ENCODE assay signal across 9 cellular contexts in the genomic region with DNA sequence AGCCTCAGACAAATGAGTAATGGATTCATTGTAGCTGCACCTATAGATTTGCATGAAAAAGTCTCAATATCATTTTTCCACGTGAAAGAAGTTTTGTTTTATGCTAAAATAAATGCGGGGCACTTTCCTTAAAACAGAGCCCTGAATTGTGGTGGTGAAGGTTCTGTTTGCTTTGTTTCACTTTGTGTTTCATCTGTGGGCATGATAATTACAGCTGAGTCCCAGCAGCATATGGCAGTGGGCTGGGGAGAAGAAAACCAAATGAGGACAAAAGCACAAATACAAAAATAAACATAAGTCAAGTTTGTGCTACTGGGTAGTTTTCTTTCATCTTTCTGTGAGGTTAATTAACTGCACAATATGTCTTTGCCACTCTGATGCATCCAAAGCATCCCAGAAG.
"Had no signal": no experiment of that assay in that cellular context is flagged by ENCODE, and none has a peak within 500 bp of the region (broad histone marks: within the 10 kb centered on the region; RNA-seq: fewer than 3 reads in every experiment).

No MANE protein-coding gene starts in this region.

- H3K27ac Mint-ChIP-seq: GM23338, H9, HFFc6 had no signal

- H3K27ac ChIP-seq: GM23248 had no signal

- DNase-seq: GM23248, GOT3, H7, H9, HCEC 1CT, HFFc6 had no signal

- H3K4me3 Mint-ChIP-seq: GM23338, H9, HFFc6 had no signal

- H2AFZ ChIP-seq: GM23248, GM23338 had no signal

- ATAC-seq: GM23338, HCT116 had no signal

- H3K4me2 ChIP-seq: GM23338 had no signal

- H3K4me1 Mint-ChIP-seq: H9 had no signal

- H3K36me3 ChIP-seq: HAP-1 had no signal

- H3K4me1 ChIP-seq: HAP-1 had no signal

- H3K9me3 ChIP-seq: HAP-1 had no signal

- H3K9ac ChIP-seq: GM23248 had no signal

- H3K4me3 ChIP-seq: GM23248, GM23338, HAP-1 had no signal
